ENCODE assay signal across 8 cellular contexts in genomic region chr10:50310560-50311174, GRCh38. TPM values are rescaled to one million over a fixed set of nuclear protein-coding genes. Genes with fewer than 3 reads are reported as not detected.
DNase-seq lines count a peak whose midpoint lies in the region; ATAC-seq and TF ChIP-seq lines count a peak whose summit lies in the region.

No MANE protein-coding gene starts in this region.

- no peak for TF ChIP-seq EP300 in stomach (IDR thresholded peaks at IDR 0.05)

- ATAC-seq in GM18907 (IDR thresholded peaks at IDR 0.05; ENCODE audit: unreplicated experiment) (peak; percentile 82), GM19324 (IDR thresholded peaks at IDR 0.05; ENCODE audit: low FRiP score, unreplicated experiment) (no peak)
- peak; percentile 54 for ATAC-seq in activated naive CD8-positive, alpha-beta T cell treated with anti-CD3 and anti-CD28 coated beads, Interleukin-2, amount 50 U/mL, for 24 hours

- no peaks in the 10 kb centered on the region for H3K27me3 Mint-ChIP-seq in activated naive CD8-positive, alpha-beta T cell treated with anti-CD3 and anti-CD28 coated beads, Interleukin-2, amount 50 U/mL, for 24 hours
- H3K27me3 Mint-ChIP-seq in nephron progenitor cell (ENCODE audit: low read depth, poor library complexity) = no peaks in the 10 kb centered on the region

- no peak overlapping the region for H3K4me3 Mint-ChIP-seq in activated naive CD8-positive, alpha-beta T cell treated with anti-CD3 and anti-CD28 coated beads, Interleukin-2, amount 50 U/mL, for 24 hours
- no peak overlapping the region for H3K4me3 Mint-ChIP-seq in nephron progenitor cell

- no peak overlapping the region for H3K27ac ChIP-seq in stomach
- no peak overlapping the region for H3K27ac ChIP-seq in substantia nigra (ENCODE audit: low read depth, low read length, poor library complexity, severe bottlenecking)

- peaks cover 24% of the 10 kb centered on the region for H3K36me3 Mint-ChIP-seq in activated naive CD8-positive, alpha-beta T cell treated with anti-CD3 and anti-CD28 coated beads, Interleukin-2, amount 50 U/mL, for 24 hours (ENCODE audit: low read depth)
- peaks cover 9% of the 10 kb centered on the region for H3K36me3 Mint-ChIP-seq in nephron progenitor cell (ENCODE audit: low read depth)

- no peak overlapping the region for H3K4me3 ChIP-seq in Jurkat, Clone E6-1 (ENCODE audit: low read length)
- H3K4me3 ChIP-seq in stomach = no peak overlapping the region

- no peak for TF ChIP-seq POLR2A in stomach (IDR thresholded peaks at IDR 0.05)

- TF ChIP-seq CTCF in nephron progenitor cell (IDR thresholded peaks at IDR 0.05) = peak; percentile 47
- TF ChIP-seq CTCF in stomach (IDR thresholded peaks at IDR 0.05) = peak in 1 of 7 experiments; percentile 21

- H3K9me3 Mint-ChIP-seq in activated naive CD8-positive, alpha-beta T cell treated with anti-CD3 and anti-CD28 coated beads, Interleukin-2, amount 50 U/mL, for 24 hours = no peaks in the 10 kb centered on the region
- H3K9me3 Mint-ChIP-seq in nephron progenitor cell = no peaks in the 10 kb centered on the region

- peak; percentile 20 for DNase-seq in CD1c-positive myeloid dendritic cell (ENCODE audit: extremely low spot score)
- DNase-seq in Jurkat, Clone E6-1 (ENCODE audit: low read depth, low spot score) = peak; percentile 33
- peak; percentile 28 for DNase-seq in activated naive CD8-positive, alpha-beta T cell treated with anti-CD3 and anti-CD28 coated beads, Interleukin-2, amount 50 U/mL, for 24 hours
- peak; percentile 30 for DNase-seq in nephron progenitor cell
- no peak for DNase-seq in stomach
- DNase-seq in substantia nigra (lab: John Stamatoyannopoulos, UW) = no peak

- 93 to 96% (median 94%) methylated on average over 4 of the region's 4 CpGs for WGBS in stomach, 5 donors

- H3K4me1 ChIP-seq in stomach = peaks cover 0 to 6% (median under 1%) of the 10 kb centered on the region in 4 donors

- H3K9me3 ChIP-seq in stomach = peaks cover 0 to 5% (median 0%) of the 10 kb centered on the region in 4 donors

- H3K27ac Mint-ChIP-seq in activated naive CD8-positive, alpha-beta T cell treated with anti-CD3 and anti-CD28 coated beads, Interleukin-2, amount 50 U/mL, for 24 hours = no peak overlapping the region
- no peak overlapping the region for H3K27ac Mint-ChIP-seq in nephron progenitor cell

- H3K36me3 ChIP-seq in stomach = peaks cover 32 to 62% (median 60%) of the 10 kb centered on the region in 4 donors

- intact Hi-C loops in stomach (cut with DNase I; ENCODE audit: low total_unique reads) = no loop called here

- H3K4me1 Mint-ChIP-seq in activated naive CD8-positive, alpha-beta T cell treated with anti-CD3 and anti-CD28 coated beads, Interleukin-2, amount 50 U/mL, for 24 hours = peaks cover 4% of the 10 kb centered on the region
- no peaks in the 10 kb centered on the region for H3K4me1 Mint-ChIP-seq in nephron progenitor cell

- H3K27me3 ChIP-seq in stomach = no peaks in the 10 kb centered on the region

RNA-seq across cellular contexts. Expression of gene ASAH2, which starts 59.4 kb away (rescaled TPM):
- polyA plus RNA-seq in Jurkat, Clone E6-1 (2012; ENCODE audit: insufficient read depth, insufficient read length) = not detected
- total RNA-seq in stomach = 10 to 100 TPM in 1 of 5 donors, 1 to 10 TPM in 2, under 1 TPM in 2; 0.29 to 22.8 (median 2.8) TPM
- under 1 TPM; 0.20 to 0.37 (median 0.31) TPM for polyA plus RNA-seq in stomach

Comparison
In these comparisons a context has a peak if more than half of its experiments do, and no peak if none do; other contexts are left out.
1. DNase-seq: peak in CD1c-positive myeloid dendritic cell (single experiment), Jurkat, Clone E6-1 (single experiment), activated naive CD8-positive, alpha-beta T cell treated with anti-CD3 and anti-CD28 coated beads, Interleukin-2, amount 50 U/mL, for 24 hours (single experiment) and nephron progenitor cell (single experiment); none in stomach (single experiment) and substantia nigra (0 of 49).